24 cellular contexts compared by ENCODE assay signal in genomic region chr3:46709147-46709654, GRCh38. TPM values are rescaled to one million over a fixed set of nuclear protein-coding genes. Genes with fewer than 3 reads are reported as not detected.
"Had no signal": no experiment of that assay in that cellular context is flagged by ENCODE, and none has a peak within 500 bp of the region (broad histone marks: within the 10 kb centered on the region; RNA-seq: fewer than 3 reads in every experiment).

No MANE protein-coding gene starts in this region.

- H3K27ac Mint-ChIP-seq: activated CD4-positive, alpha-beta memory T cell treated with anti-CD3 and anti-CD28 coated beads for 36 hours; activated naive CD8-positive, alpha-beta T cell had no signal

- H3K27me3 ChIP-seq: body of pancreas, dorsolateral prefrontal cortex, hepatocyte, ovary, stomach, vagina had no signal

- ATAC-seq: body of pancreas, right cardiac atrium had no signal

- H3K9me3 Mint-ChIP-seq: activated CD4-positive, alpha-beta memory T cell treated with anti-CD3 and anti-CD28 coated beads for 36 hours had no signal

- H3K36me3 ChIP-seq: ovary, stomach, vagina, WERI-Rb-1 had no signal

- H3K4me3 Mint-ChIP-seq: activated CD4-positive, alpha-beta memory T cell treated with anti-CD3 and anti-CD28 coated beads for 36 hours; activated naive CD8-positive, alpha-beta T cell had no signal

- H2AFZ ChIP-seq: hepatocyte had no signal

- H3K4me1 ChIP-seq: body of pancreas had no signal

- FAIRE-seq: islet of Langerhans had no signal

- H3K79me2 ChIP-seq: hepatocyte had no signal

- H3K27ac ChIP-seq: body of pancreas, dorsolateral prefrontal cortex, hepatocyte, ovary, psoas muscle, SK-N-MC, skin epidermis, stomach, vagina, WERI-Rb-1 had no signal

- H3K4me2 ChIP-seq: hepatocyte had no signal

- H3K36me3 Mint-ChIP-seq: activated CD4-positive, alpha-beta memory T cell treated with anti-CD3 and anti-CD28 coated beads for 36 hours; activated naive CD8-positive, alpha-beta T cell had no signal

- H3K27me3 Mint-ChIP-seq: activated CD4-positive, alpha-beta memory T cell treated with anti-CD3 and anti-CD28 coated beads for 36 hours; activated naive CD8-positive, alpha-beta T cell had no signal

- H3K9me3 ChIP-seq: body of pancreas, ovary, psoas muscle, stomach, vagina had no signal

- DNase-seq: activated CD4-positive, alpha-beta memory T cell treated with anti-CD3 and anti-CD28 coated beads for 36 hours; activated CD4-positive, alpha-beta T cell treated with anti-CD3 and anti-CD28 coated beads for 4 hours; activated gamma-delta T cell; amygdala; caudate nucleus; mammary epithelial cell; midbrain; stimulated activated CD4-positive, alpha-beta T cell treated with anti-CD3 and anti-CD28 coated beads, Interleukin-4, amount 100 ng/mL, for 1 hour; stomach; trophoblast cell; WERI-Rb-1 had no signal

- H3K4me3 ChIP-seq: body of pancreas, dorsolateral prefrontal cortex, hepatocyte, ovary, psoas muscle, SK-N-MC, skin epidermis, stomach, vagina had no signal

RNA-seq across cellular contexts. Expression of gene TMIE, which starts 8.0 kb away (rescaled TPM):
- total RNA-seq: body of pancreas; fibroblast of villous mesenchyme; T-helper 2 cell treated with Interferon-gamma antibody and Interleukin-4, amounts not matched to agents 100 ng/mL and 5 ng/mL, for 36 hours had no signal

RNA-seq across cellular contexts. Expression of gene PRSS50, which starts 8.5 kb away (rescaled TPM):
- total RNA-seq: activated CD4-positive, alpha-beta memory T cell treated with anti-CD3 and anti-CD28 coated beads for 36 hours; fibroblast of villous mesenchyme; T-helper 2 cell treated with Interferon-gamma antibody and Interleukin-4, amounts not matched to agents 100 ng/mL and 5 ng/mL, for 36 hours; vagina had no signal
- polyA plus RNA-seq: mammary epithelial cell had no signal
